Comparison of ENCODE assay signal across 1 cellular context in the genomic region with DNA sequence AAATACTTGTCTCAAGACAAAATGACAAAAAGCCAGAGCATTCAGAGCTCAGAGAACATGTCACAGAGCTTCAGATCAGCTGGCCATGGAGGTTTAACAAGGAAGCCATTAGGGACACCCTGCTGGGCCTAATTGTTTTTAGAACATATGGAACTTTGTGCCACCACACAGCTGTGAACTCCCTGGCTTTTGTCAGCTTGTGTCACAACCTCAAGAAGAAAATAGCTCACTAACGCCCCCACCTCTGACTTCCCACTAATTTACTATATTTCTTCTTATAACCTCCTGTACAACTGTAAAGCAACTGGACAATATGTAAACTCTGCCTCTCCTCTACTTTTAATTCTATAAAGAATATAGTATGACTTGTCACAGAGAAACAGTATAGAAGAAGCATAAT.
A peak's percentile ranks its signal among the peaks of the same experiment; 100 is the strongest.
TF ChIP-seq lines count a peak whose summit lies in the region.

No MANE protein-coding gene starts in this region.

TF ChIP-seq in neural cell, 6 proteins besides CTCF, POLR2A, EP300 and RAD21 (continued from another document):
- TF ChIP-seq MXI1 (conservative IDR thresholded peaks at IDR 0.05; ENCODE audit: poor library complexity, severe bottlenecking) (no peak), EZH2 (IDR thresholded peaks at IDR 0.05; ENCODE audit: borderline replicate concordance, insufficient read depth, low read length, poor library complexity, severe bottlenecking) (no peak), SMC3 (conservative IDR thresholded peaks at IDR 0.05; ENCODE audit: poor library complexity) (peak; percentile 21), TAF1 (IDR thresholded peaks at IDR 0.05; ENCODE audit: low read depth) (no peak), POLR2AphosphoS5 (IDR thresholded peaks at IDR 0.05) (no peak)
